Comparison of ENCODE assay signal across 22 cellular contexts in genomic region chr12:113762849-113763816, GRCh38.
DNase-seq lines count a peak whose midpoint lies in the region; ATAC-seq and TF ChIP-seq lines count a peak whose summit lies in the region.
"Had no signal": no experiment of that assay in that cellular context is flagged by ENCODE, and none has a peak within 500 bp of the region (broad histone marks: within the 10 kb centered on the region; RNA-seq: fewer than 3 reads in every experiment).

No MANE protein-coding gene starts in this region.

- POLR2A ChIA-PET in IMR-90 (lab: Charles Lee; ENCODE audit: unreplicated experiment), result no interaction called here

- H3K18ac ChIP-seq in IMR-90 (ENCODE audit: low read depth, low read length) (no peak overlapping the region), neuronal stem cell (ENCODE audit: low read length) (peak overlapping the region; percentile 1)

- H3K23ac ChIP-seq in IMR-90 (ENCODE audit: low read depth, low read length), result no peak overlapping the region
- H3K23ac ChIP-seq in neuronal stem cell (ENCODE audit: low read depth, low read length, poor library complexity), result peak overlapping the region; percentile 25

- H3K79me1 ChIP-seq in IMR-90 (ENCODE audit: low read depth in 1 of 2, low read length in 2 of 2), result no peaks in the 10 kb centered on the region
- no peaks in the 10 kb centered on the region for H3K79me1 ChIP-seq in neuronal stem cell (ENCODE audit: low read depth, low read length)

- H4K5ac ChIP-seq in IMR-90 (ENCODE audit: low read depth, low read length), result no peak overlapping the region

- H3K56ac ChIP-seq in IMR-90 (ENCODE audit: extremely low read depth, insufficient read depth, low read length), result no peak overlapping the region

- H2AFZ ChIP-seq in IMR-90 (replicated peaks; ENCODE audit: low read length, poor library complexity) (peak overlapping the region; percentile 46), neuronal stem cell (ENCODE audit: low read length) (no peak overlapping the region)

- H3K36me3 ChIP-seq in BLaER1, result no peaks in the 10 kb centered on the region
- H3K36me3 ChIP-seq in IMR-90 (ENCODE audit: control insufficient read depth, insufficient read depth, low read length), result no peaks in the 10 kb centered on the region
- H3K36me3 ChIP-seq in neuronal stem cell (replicated peaks in 1 of 2; ENCODE audit: control insufficient read depth in 2 of 2, insufficient read depth in 2 of 2, low read length in 2 of 2), result no peaks in the 10 kb centered on the region

- H2BK5ac ChIP-seq in IMR-90 (ENCODE audit: low read depth, low read length, poor library complexity, severe bottlenecking), result no peak overlapping the region
- H2BK5ac ChIP-seq in neuronal stem cell (ENCODE audit: low read length), result no peak overlapping the region

- H4K91ac ChIP-seq in IMR-90 (ENCODE audit: insufficient read depth, low read depth, low read length) (no peak overlapping the region), neuronal stem cell (ENCODE audit: low read depth, low read length, poor library complexity) (no peak overlapping the region)

- H3K14ac ChIP-seq in IMR-90 (replicated peaks; ENCODE audit: low read depth, low read length) (no peak overlapping the region), neuronal stem cell (ENCODE audit: low read length) (no peak overlapping the region)

- no peak for TF ChIP-seq POLR2A in IMR-90 (IDR thresholded peaks at IDR 0.05; ENCODE audit: low read depth, low read length)

- H2AK5ac ChIP-seq in IMR-90 (ENCODE audit: low read depth, low read length) (no peak overlapping the region), neuronal stem cell (ENCODE audit: low read depth, low read length) (no peak overlapping the region)

- no peaks in the 10 kb centered on the region for H3K27me3 ChIP-seq in BLaER1
- peaks cover 14% of the 10 kb centered on the region for H3K27me3 ChIP-seq in IMR-90 (ENCODE audit: control insufficient read depth, insufficient read depth, low read length)
- peaks cover 0 to 3% (median 2%) of the 10 kb centered on the region in 3 experiments for H3K27me3 ChIP-seq in neuronal stem cell (ENCODE audit: control insufficient read depth in 3 of 3, insufficient read depth in 3 of 3, low read depth in 1 of 3, low read length in 3 of 3)

- no TSS peak for BruUV-seq in IMR-90 (replicated peaks; lab: Mats Ljungman, UMichigan)

- H2BK120ac ChIP-seq in IMR-90 (ENCODE audit: low read depth, low read length) (no peak overlapping the region), neuronal stem cell (ENCODE audit: low read depth, low read length) (no peak overlapping the region)

- H4K8ac ChIP-seq in IMR-90 (ENCODE audit: low read depth in 2 of 2, low read length in 2 of 2) (no peak overlapping the region), neuronal stem cell (ENCODE audit: low read depth, low read length) (peak overlapping the region; percentile 17)

- H3K27ac ChIP-seq in BLaER1, result no peak overlapping the region
- H3K27ac ChIP-seq in IMR-90 (ENCODE audit: insufficient read depth, low read length), result no peak overlapping the region
- no peak overlapping the region for H3K27ac ChIP-seq in neuronal stem cell (replicated peaks; ENCODE audit: low read length)
- H3K27ac ChIP-seq: HL-60 had no signal

- H3K4me2 ChIP-seq in BLaER1, result peak overlapping the region; percentile 70
- H3K4me2 ChIP-seq in IMR-90 (ENCODE audit: low read depth, low read length), result no peak overlapping the region
- H3K4me2 ChIP-seq in neuronal stem cell (ENCODE audit: insufficient read depth, low read length, poor library complexity, severe bottlenecking), result no peak overlapping the region

- WGBS in IMR-90 (ENCODE audit: extremely low coverage in 2 of 2, insufficient read length in 1 of 2), 2 experiments, result 53% methylated on average over 5 of the region's 17 CpGs; no CpG with 5 or more reads in 1 of the 2 experiments
- WGBS in neuronal stem cell (ENCODE audit: extremely low coverage in 2 of 2, insufficient read length in 2 of 2, insufficient replicate concordance in 1 of 2), 2 donors, result no CpG with 5 or more reads among the region's 17 CpGs

- H3K4me3 ChIP-seq in BLaER1 (no peak overlapping the region), IMR-90 (ENCODE audit: insufficient read depth, low read depth, low read length) (no peak overlapping the region), neuronal stem cell (ENCODE audit: low read length in 2 of 2) (no peak overlapping the region)

- H2AK9ac ChIP-seq in IMR-90 (replicated peaks; ENCODE audit: low read depth, low read length, poor library complexity), result no peak overlapping the region

- no peak for TF ChIP-seq RAD21 in IMR-90 (IDR thresholded peaks at IDR 0.05; ENCODE audit: low read length)

- dilution Hi-C loops in IMR-90 (cut with HindIII; ENCODE audit: low sequenced_read_pairs, unreplicated experiment), result no loop called here

- H3K4me1 ChIP-seq in BLaER1 (peaks cover 35% of the 10 kb centered on the region), IMR-90 (ENCODE audit: control insufficient read depth, insufficient read depth, low read length) (peaks cover 5% of the 10 kb centered on the region), neuronal stem cell (ENCODE audit: control insufficient read depth in 2 of 2, insufficient read depth in 1 of 2, low read depth in 1 of 2, low read length in 2 of 2) (peaks cover 17 to 20% of the 10 kb centered on the region in 2 donors)

- peaks cover 4% of the 10 kb centered on the region; the same call in 1 of the 2 replicates for H3K9me1 ChIP-seq in IMR-90 (ENCODE audit: insufficient read depth, low read length)

- H3K4ac ChIP-seq in IMR-90 (ENCODE audit: low read depth, low read length) (no peak overlapping the region), neuronal stem cell (ENCODE audit: low read length) (no peak overlapping the region)

- no peaks in the 10 kb centered on the region for H4K20me1 ChIP-seq in BLaER1
- H4K20me1 ChIP-seq in IMR-90 (ENCODE audit: insufficient read depth, low read length), result no peaks in the 10 kb centered on the region

- DNase-seq in IMR-90, result no peak
- peak in 35 of 42 donors; percentile 20 to 79 (median 53) for DNase-seq in head of caudate nucleus
- no peak for DNase-seq in neuronal stem cell (ENCODE audit: low spot score)
- DNase-seq in cerebellar cortex (ENCODE audit: low spot score), result no peak
- no peak for DNase-seq in posterior vena cava (ENCODE audit: low spot score)
- no peak for DNase-seq in DMS 273 (lab: John Stamatoyannopoulos, UW; ENCODE audit: unreplicated experiment)
- no peak for DNase-seq in cardiac septum (ENCODE audit: low spot score)
- DNase-seq: ACHN; AML-193; Calu3; CD4-positive, alpha-beta memory T cell; DMS79; KG1; NCI-H1048; NCI-H1436 treated with DMSO at 0.1 percent for 48 hours; NCI-H2029 treated with DMSO at 0.1 percent for 48 hours; NCI-H446; NK-92 treated with Interleukin-12 subunit alpha and Interleukin-12 subunit beta, amount 100 ng/mL, for 24 hours; SHP77 had no signal

- no peak for ATAC-seq in IMR-90 (ENCODE audit: low read depth)
- ATAC-seq: HCT116 had no signal

- H3K9ac ChIP-seq in BLaER1 (no peak overlapping the region), IMR-90 (ENCODE audit: low read depth, low read length) (no peak overlapping the region), neuronal stem cell (ENCODE audit: low read depth, low read length, poor library complexity) (peak overlapping the region; percentile 56)

- H2BK15ac ChIP-seq in IMR-90 (ENCODE audit: low read depth, low read length) (no peak overlapping the region), neuronal stem cell (ENCODE audit: low read length) (no peak overlapping the region)

- peak overlapping the region; percentile 67 for H2BK12ac ChIP-seq in neuronal stem cell (ENCODE audit: low read length)

- TF ChIP-seq CTCF in IMR-90 (conservative IDR thresholded peaks at IDR 0.05; ENCODE audit: low read depth, low read length), result no peak

- in situ Hi-C loops in IMR-90 (cut with MboI; ENCODE audit: low sequenced_read_pairs), result no loop called here

- no peak overlapping the region for H2BK20ac ChIP-seq in IMR-90 (ENCODE audit: low read depth, low read length)

- H3K9me3 ChIP-seq in BLaER1 (no peaks in the 10 kb centered on the region; the same call in 1 of the 2 replicates), IMR-90 (ENCODE audit: control insufficient read depth, insufficient read depth, low read length) (no peaks in the 10 kb centered on the region), neuronal stem cell (replicated peaks in 1 of 2; ENCODE audit: control insufficient read depth in 2 of 2, insufficient read depth in 1 of 2, low read depth in 1 of 2, low read length in 2 of 2) (no peaks in the 10 kb centered on the region)

- CTCF ChIA-PET in IMR-90 (lab: Yijun Ruan, JAX), result no interaction called here

- intact Hi-C loops in IMR-90 (cut with micrococcal nuclease), result no loop called here
- intact Hi-C loops in head of caudate nucleus (cut with DNase I), result no loop called here
- intact Hi-C loops in posterior vena cava (cut with DNase I), result no loop called here
- intact Hi-C loops in cardiac septum (cut with DNase I), result no loop called here

TF ChIP-seq in IMR-90, 13 proteins besides CTCF, POLR2A, EP300 and RAD21:
- TF ChIP-seq MXI1 (IDR thresholded peaks at IDR 0.05; ENCODE audit: borderline replicate concordance, low read depth, low read length) (no peak), RCOR1 (IDR thresholded peaks at IDR 0.05; ENCODE audit: insufficient replicate concordance, low read length) (no peak), BHLHE40 (IDR thresholded peaks at IDR 0.05; ENCODE audit: low read depth, low read length) (no peak), MAZ (IDR thresholded peaks at IDR 0.05; ENCODE audit: borderline replicate concordance, low read depth, low read length) (no peak), ELK1 (IDR thresholded peaks at IDR 0.05; ENCODE audit: borderline replicate concordance, low read depth, low read length) (no peak)
- TF ChIP-seq, protein P1, sequence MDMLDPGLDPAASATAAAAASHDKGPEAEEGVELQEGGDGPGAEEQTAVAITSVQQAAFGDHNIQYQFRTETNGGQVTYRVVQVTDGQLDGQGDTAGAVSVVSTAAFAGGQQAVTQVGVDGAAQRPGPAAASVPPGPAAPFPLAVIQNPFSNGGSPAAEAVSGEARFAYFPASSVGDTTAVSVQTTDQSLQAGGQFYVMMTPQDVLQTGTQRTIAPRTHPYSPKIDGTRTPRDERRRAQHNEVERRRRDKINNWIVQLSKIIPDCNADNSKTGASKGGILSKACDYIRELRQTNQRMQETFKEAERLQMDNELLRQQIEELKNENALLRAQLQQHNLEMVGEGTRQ (IDR thresholded peaks at IDR 0.05; ENCODE audit: low read depth, low read length), result no peak
TF ChIP-seq in IMR-90: peak in this region for 0.

Comparison
In these comparisons a context has a peak if more than half of its experiments do, and no peak if none do; other contexts are left out.
1. DNase-seq: peak in head of caudate nucleus (35 of 42); none in IMR-90 (single experiment), neuronal stem cell (single experiment), cerebellar cortex (single experiment), posterior vena cava (single experiment), DMS 273 (single experiment) and cardiac septum (single experiment).